ENCODE assay signal across 8 cellular contexts in the genomic region with DNA sequence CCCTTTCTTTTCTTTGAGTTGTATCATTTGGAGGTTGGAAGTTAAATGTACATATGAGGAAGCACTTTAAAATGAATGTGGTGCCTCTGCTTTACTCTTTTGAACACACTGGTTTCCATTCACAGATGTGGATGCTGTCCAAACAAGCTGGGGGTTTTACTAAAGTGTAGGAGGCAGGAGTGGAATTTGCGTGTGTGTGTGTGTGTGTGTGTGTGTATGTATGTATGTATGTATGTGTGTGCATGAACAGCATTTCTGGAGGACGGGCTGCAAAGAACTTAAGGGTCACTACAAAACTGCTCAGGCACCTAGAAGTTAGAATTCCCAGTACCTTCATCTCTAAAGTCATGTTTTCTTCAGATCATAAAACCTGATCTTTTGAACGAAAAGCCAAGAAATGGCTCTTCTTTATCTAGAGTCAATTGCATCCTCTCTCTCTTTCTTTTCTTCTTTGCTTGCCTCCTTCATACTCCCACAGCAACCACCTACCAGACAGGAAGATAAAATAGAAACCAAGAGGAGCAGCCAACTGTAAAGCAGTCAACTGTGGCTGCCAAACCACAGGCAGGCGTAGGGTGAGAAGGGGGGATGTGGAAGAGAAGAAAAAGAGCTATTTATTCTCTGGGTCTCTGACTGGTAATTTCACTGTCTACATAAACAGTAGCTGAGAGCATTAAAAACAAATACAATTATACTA.
DNase-seq lines count a peak whose midpoint lies in the region; ATAC-seq and TF ChIP-seq lines count a peak whose summit lies in the region.

No MANE protein-coding gene starts in this region.

- ATAC-seq in GM19351 (IDR thresholded peaks at IDR 0.05; ENCODE audit: unreplicated experiment) (peak; percentile 92), HG03280 (IDR thresholded peaks at IDR 0.05; ENCODE audit: unreplicated experiment) (peak; percentile 82)
- peak; percentile 96 to 98 for ATAC-seq in naive thymus-derived CD8-positive, alpha-beta T cell

- peak overlapping the region; percentile 87 for H3K4me2 ChIP-seq in BLaER1
- H3K4me2 ChIP-seq in osteoblast (ENCODE audit: insufficient read depth, low read length) = no peak overlapping the region

- peak; percentile 9 to 22 for DNase-seq in activated CD4-positive, alpha-beta T cell treated with anti-CD3 and anti-CD28 coated beads for 4 hours
- DNase-seq in naive thymus-derived CD8-positive, alpha-beta T cell = peak; percentile 10 to 76 (median 50)
- DNase-seq in HUDEP-2 (lab: John Stamatoyannopoulos, UW; ENCODE audit: unreplicated experiment in 76 of 76) (no peak), osteoblast (ENCODE audit: insufficient read length, low spot score, missing footprints) (no peak), NCI-H748 (lab: John Stamatoyannopoulos, UW; ENCODE audit: unreplicated experiment) (no peak)

- H3K36me3 ChIP-seq in BLaER1 (no peaks in the 10 kb centered on the region), osteoblast (ENCODE audit: insufficient read depth, low read length) (no peaks in the 10 kb centered on the region)

- H3K9me3 Mint-ChIP-seq in naive thymus-derived CD8-positive, alpha-beta T cell = peaks cover 0 to 5% (median 0%) of the 10 kb centered on the region in 9 donors

- H3K4me1 ChIP-seq in BLaER1 (peaks cover 65% of the 10 kb centered on the region), osteoblast (ENCODE audit: insufficient read depth, low read length) (no peaks in the 10 kb centered on the region)

- POLR2A ChIA-PET in naive thymus-derived CD8-positive, alpha-beta T cell (lab: Charles Lee) = interaction anchor here (1.8 kb wide), 1 partner anchor 177 kb away, joined by 8 read pairs; the partner anchor contains the start of gene RASGEF1B

- H3K27me3 ChIP-seq in BLaER1 (no peaks in the 10 kb centered on the region), osteoblast (ENCODE audit: insufficient read depth, low read length) (no peaks in the 10 kb centered on the region)

- H3K27me3 Mint-ChIP-seq in naive thymus-derived CD8-positive, alpha-beta T cell = no peaks in the 10 kb centered on the region

- H3K9me3 ChIP-seq in BLaER1 (peaks cover 19% of the 10 kb centered on the region), osteoblast (ENCODE audit: low read depth, low read length) (no peaks in the 10 kb centered on the region)

- H3K4me3 Mint-ChIP-seq in naive thymus-derived CD8-positive, alpha-beta T cell = peak overlapping the region; percentile 0 to 65 (median 45)

- H3K79me2 ChIP-seq in osteoblast (ENCODE audit: insufficient read depth, low read length) = no peaks in the 10 kb centered on the region

- H3K27ac ChIP-seq in BLaER1 (peak overlapping the region; percentile 72), osteoblast (ENCODE audit: low read depth, low read length) (no peak overlapping the region)

- H3K4me3 ChIP-seq in BLaER1 (peak overlapping the region; percentile 49; the same call in 1 of the 2 replicates), osteoblast (ENCODE audit: insufficient read depth, low read length) (no peak overlapping the region)

- H3K27ac Mint-ChIP-seq in naive thymus-derived CD8-positive, alpha-beta T cell = peak overlapping the region; percentile 10 to 88 (median 50)

- H3K9ac ChIP-seq in BLaER1 = peak overlapping the region; percentile 40

- H3K36me3 Mint-ChIP-seq in naive thymus-derived CD8-positive, alpha-beta T cell = no peaks in the 10 kb centered on the region

- no peak for TF ChIP-seq CTCF in osteoblast (IDR thresholded peaks at IDR 0.05; ENCODE audit: extremely low read depth, low read depth, low read length)

- peaks cover 18 to 49% (median 43%) of the 10 kb centered on the region in 4 donors for H3K4me1 Mint-ChIP-seq in naive thymus-derived CD8-positive, alpha-beta T cell

- no peaks in the 10 kb centered on the region for H4K20me1 ChIP-seq in BLaER1
- no peaks in the 10 kb centered on the region for H4K20me1 ChIP-seq in osteoblast (ENCODE audit: insufficient read depth, low read length)

- H2AFZ ChIP-seq in osteoblast (ENCODE audit: low read length) = no peak overlapping the region

Comparison
In these comparisons a context has a peak if more than half of its experiments do, and no peak if none do; other contexts are left out.
1. DNase-seq: peak in activated CD4-positive, alpha-beta T cell treated with anti-CD3 and anti-CD28 coated beads for 4 hours (2 of 2) and naive thymus-derived CD8-positive, alpha-beta T cell (10 of 10); none in HUDEP-2 (0 of 76), osteoblast (single experiment) and NCI-H748 (single experiment).
2. Peak in every context shown above with its lines, with median percentiles within 50 percentile points of each other: ATAC-seq.